ENCODE assay signal across 8 cellular contexts in the genomic region with DNA sequence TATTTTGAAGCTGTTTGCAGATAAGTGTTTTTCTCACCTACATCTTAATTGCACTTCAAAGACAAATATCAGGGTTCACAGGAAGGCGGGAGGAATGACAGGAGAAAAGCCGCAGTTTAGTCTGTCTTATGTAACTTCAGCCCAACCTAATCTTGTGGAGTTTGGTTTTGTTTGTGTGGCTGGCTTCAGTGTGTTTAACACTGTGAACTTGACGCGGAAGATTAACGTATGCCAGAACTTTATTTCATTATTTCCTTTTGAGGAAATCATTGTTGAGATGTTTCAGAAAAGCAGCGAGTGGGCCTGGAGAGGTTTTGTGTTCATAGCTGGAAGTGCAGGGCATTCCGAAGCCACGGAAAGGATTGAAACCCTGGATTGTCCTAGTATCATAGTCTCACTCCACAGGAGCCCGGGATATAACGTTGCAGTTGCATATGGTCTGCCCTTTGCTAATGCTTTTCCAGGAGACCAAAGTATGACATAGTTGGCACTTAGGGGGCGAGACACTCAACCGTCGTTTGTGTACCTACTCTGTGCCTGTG. TPM values are rescaled to one million over a fixed set of nuclear protein-coding genes. Genes with fewer than 3 reads are reported as not detected.
DNase-seq lines count a peak whose midpoint lies in the region; ATAC-seq, FAIRE-seq and TF ChIP-seq lines count a peak whose summit lies in the region.

No MANE protein-coding gene starts in this region.

- DNase-seq in CD4-positive, CD25-positive, alpha-beta regulatory T cell: no peak
- no peak for DNase-seq in astrocyte (ENCODE audit: low read depth)
- no peak for DNase-seq in left lung
- DNase-seq in thoracic aorta (ENCODE audit: low spot score): no peak

- H3K36me3 Mint-ChIP-seq in CD4-positive, CD25-positive, alpha-beta regulatory T cell: no peaks in the 10 kb centered on the region
- H3K36me3 Mint-ChIP-seq in astrocyte (ENCODE audit: low read depth, unreplicated experiment): no peaks in the 10 kb centered on the region

- H3K9me3 Mint-ChIP-seq in CD4-positive, CD25-positive, alpha-beta regulatory T cell: peaks cover 0 to 1% (median 0%) of the 10 kb centered on the region in 7 donors
- H3K9me3 Mint-ChIP-seq in astrocyte (ENCODE audit: unreplicated experiment): no peaks in the 10 kb centered on the region

- H3K4me1 ChIP-seq in CD4-positive, CD25-positive, alpha-beta regulatory T cell (ENCODE audit: control insufficient read depth, insufficient read depth, low read length, poor library complexity, severe bottlenecking): peaks cover 24% of the 10 kb centered on the region
- H3K4me1 ChIP-seq in HUES64 (ENCODE audit: insufficient read depth, low read length) (peaks cover 27% of the 10 kb centered on the region), astrocyte (ENCODE audit: insufficient read depth, low read length) (peaks cover 18% of the 10 kb centered on the region), left lung (peaks cover 0 to 60% of the 10 kb centered on the region in 2 donors), thoracic aorta (ENCODE audit: control insufficient read depth in 1 of 2, low read depth in 2 of 2) (peaks cover 11 to 48% of the 10 kb centered on the region in 2 donors)

- peaks cover 27% of the 10 kb centered on the region for H3K27me3 ChIP-seq in CD4-positive, CD25-positive, alpha-beta regulatory T cell (ENCODE audit: control insufficient read depth, insufficient read depth, low read length)
- H3K27me3 ChIP-seq in HUES64 (ENCODE audit: insufficient read depth, low read length) (peaks cover 22% of the 10 kb centered on the region), astrocyte (ENCODE audit: insufficient read depth, low read length) (no peaks in the 10 kb centered on the region), left lung (no peaks in the 10 kb centered on the region), thoracic aorta (replicated peaks; ENCODE audit: insufficient read depth) (no peaks in the 10 kb centered on the region)

- H3K79me2 ChIP-seq in astrocyte (ENCODE audit: insufficient read depth, low read length): peaks cover 51% of the 10 kb centered on the region

- H3K36me3 ChIP-seq in CD4-positive, CD25-positive, alpha-beta regulatory T cell (ENCODE audit: control insufficient read depth, insufficient read depth, low read length): no peaks in the 10 kb centered on the region
- H3K36me3 ChIP-seq in HUES64 (ENCODE audit: insufficient read depth, low read length): no peaks in the 10 kb centered on the region
- H3K36me3 ChIP-seq in astrocyte (ENCODE audit: insufficient read depth, low read length): no peaks in the 10 kb centered on the region
- H3K36me3 ChIP-seq in left lung: no peaks in the 10 kb centered on the region
- H3K36me3 ChIP-seq in thoracic aorta: no peaks in the 10 kb centered on the region

- no peak for ATAC-seq in CD4-positive, CD25-positive, alpha-beta regulatory T cell (ENCODE audit: low read depth in 2 of 2)
- ATAC-seq in left lung: peak; percentile 21
- ATAC-seq in thoracic aorta (ENCODE audit: insufficient number of reproducible peaks, low FRiP score, low read depth): no peak
- no peak for ATAC-seq in HG03280 (IDR thresholded peaks at IDR 0.05; ENCODE audit: unreplicated experiment)
- no peak for ATAC-seq in HG03457 (IDR thresholded peaks at IDR 0.05; ENCODE audit: unreplicated experiment)
- ATAC-seq in HG03097 (IDR thresholded peaks at IDR 0.05; ENCODE audit: low FRiP score, unreplicated experiment): no peak

- H4K20me1 ChIP-seq in astrocyte (ENCODE audit: insufficient read depth, low read length): peaks cover 27% of the 10 kb centered on the region

- intact Hi-C loops in left lung (cut with DNase I): no loop called here

- peaks cover 73% of the 10 kb centered on the region for H3K27me3 Mint-ChIP-seq in CD4-positive, CD25-positive, alpha-beta regulatory T cell
- no peaks in the 10 kb centered on the region for H3K27me3 Mint-ChIP-seq in astrocyte (ENCODE audit: low read depth, unreplicated experiment)

- H3K9ac ChIP-seq in HUES64 (ENCODE audit: low read depth, low read length) (no peak overlapping the region), astrocyte (ENCODE audit: low read length) (peak overlapping the region; percentile 90)

- H3K4me1 Mint-ChIP-seq in CD4-positive, CD25-positive, alpha-beta regulatory T cell: peaks cover 0 to 58% (median 21%) of the 10 kb centered on the region in 4 donors
- H3K4me1 Mint-ChIP-seq in astrocyte (ENCODE audit: low read depth, unreplicated experiment): peaks cover 27% of the 10 kb centered on the region

- 9% methylated on average over 13 of the region's 13 CpGs for WGBS in HUES64

- H3K4me3 Mint-ChIP-seq in CD4-positive, CD25-positive, alpha-beta regulatory T cell: peak overlapping the region; percentile 61 to 89 (median 86)
- H3K4me3 Mint-ChIP-seq in astrocyte (ENCODE audit: unreplicated experiment): peak overlapping the region; percentile 90

- peak overlapping the region; percentile 22 for H2AFZ ChIP-seq in astrocyte (ENCODE audit: low read depth, low read length)

- H3K9me3 ChIP-seq in CD4-positive, CD25-positive, alpha-beta regulatory T cell (ENCODE audit: control insufficient read depth in 2 of 2, low read length in 2 of 2): no peaks in the 10 kb centered on the region
- H3K9me3 ChIP-seq in HUES64 (ENCODE audit: insufficient read depth, low read depth, low read length) (no peaks in the 10 kb centered on the region), astrocyte (ENCODE audit: insufficient read depth, low read depth, low read length) (no peaks in the 10 kb centered on the region), left lung (no peaks in the 10 kb centered on the region), thoracic aorta (no peaks in the 10 kb centered on the region)

- peak overlapping the region; percentile 99 for H3K4me2 ChIP-seq in astrocyte (ENCODE audit: low read length)

- H3K27ac Mint-ChIP-seq in CD4-positive, CD25-positive, alpha-beta regulatory T cell: peak overlapping the region; percentile 5 to 73 (median 61)
- H3K27ac Mint-ChIP-seq in astrocyte (ENCODE audit: unreplicated experiment): no peak overlapping the region

- H3K4me3 ChIP-seq in CD4-positive, CD25-positive, alpha-beta regulatory T cell (ENCODE audit: low read depth, low read length): peak overlapping the region; percentile 64
- H3K4me3 ChIP-seq in HUES64 (ENCODE audit: low read length): peak overlapping the region; percentile 76
- peak overlapping the region; percentile 83 for H3K4me3 ChIP-seq in astrocyte (ENCODE audit: insufficient read depth, low read depth, low read length)
- peak overlapping the region; percentile 76 to 85 for H3K4me3 ChIP-seq in left lung
- peak overlapping the region; percentile 94 for H3K4me3 ChIP-seq in thoracic aorta

- no peak for FAIRE-seq in astrocyte (lab: Jason Lieb, UNC)

- H3K27ac ChIP-seq in CD4-positive, CD25-positive, alpha-beta regulatory T cell (ENCODE audit: insufficient read depth, low read length, poor library complexity, severe bottlenecking): no peak overlapping the region
- H3K27ac ChIP-seq in HUES64 (ENCODE audit: low read depth, low read length) (no peak overlapping the region), astrocyte (ENCODE audit: low read depth, low read length) (no peak overlapping the region), left lung (peak overlapping the region; percentile 93), thoracic aorta (peak overlapping the region; percentile 85 to 90)

- peak; percentile 9 for TF ChIP-seq CTCF in astrocyte (IDR thresholded peaks at IDR 0.05; ENCODE audit: insufficient read depth, low read depth, low read length)
- TF ChIP-seq CTCF in left lung (IDR thresholded peaks at IDR 0.05): no peak
- TF ChIP-seq CTCF in thoracic aorta (IDR thresholded peaks at IDR 0.05): peak; percentile 47

RNA-seq across cellular contexts. Expression of a gene that starts 2.0 kb away (rescaled TPM):
- total RNA-seq in CD4-positive, CD25-positive, alpha-beta regulatory T cell: 5.8 TPM
- 1 to 10 TPM in 2 of 4 donors, under 1 TPM in 2; 0.07 to 1.4 (median 1.0) TPM for polyA plus RNA-seq in CD4-positive, CD25-positive, alpha-beta regulatory T cell
- polyA plus RNA-seq in HUES64 (2013, experiment 1 of 2): 7.0 TPM
- polyA plus RNA-seq in HUES64 (2013, experiment 2 of 2): 8.2 TPM
- total RNA-seq in astrocyte: 5.2 and 5.3 TPM in 2 replicates
- total RNA-seq in left lung: 10 to 100 TPM; 10.3 to 15.0 TPM
- 10 to 100 TPM; 22.2 to 28.3 TPM for total RNA-seq in thoracic aorta

Comparison
In these comparisons a context has a peak if more than half of its experiments do, and no peak if none do; other contexts are left out.
1. H3K27ac ChIP-seq: peak in left lung (2 of 2) and thoracic aorta (2 of 2); none in CD4-positive, CD25-positive, alpha-beta regulatory T cell (single experiment), HUES64 (single experiment) and astrocyte (single experiment).
2. CTCF ChIP-seq: peak in astrocyte (single experiment) and thoracic aorta (single experiment); none in left lung (0 of 2).
3. Peak in every context shown above with its lines, with median percentiles within 50 percentile points of each other: H3K4me3 ChIP-seq.